Comparison of ENCODE assay signal across 27 cellular contexts in genomic region chr22:44119669-44120313, GRCh38.
"Had no signal": no experiment of that assay in that cellular context is flagged by ENCODE, and none has a peak within 500 bp of the region (broad histone marks: within the 10 kb centered on the region; RNA-seq: fewer than 3 reads in every experiment).

No MANE protein-coding gene starts in this region.

- H3K4me2 ChIP-seq: KMS-11 had no signal

- DNase-seq: activated CD4-positive, alpha-beta T cell treated with anti-CD3 and anti-CD28 coated beads for 48 hours; activated CD4-positive, alpha-beta T cell treated with anti-CD3 and anti-CD28 coated beads, Interleukin-2, amount 50 U/mL, for 48 hours; activated CD4-positive, CD25-positive, alpha-beta regulatory T cell treated with anti-CD3 and anti-CD28 coated beads, Interleukin-2, amount 50 U/mL, for 72 hours; activated CD8-positive, alpha-beta memory T cell treated with anti-CD3 and anti-CD28 coated beads, Interleukin-2, amount 10 ng/mL, durations not matched to agents 7 days and 5 days; activated gamma-delta T cell treated with Interleukin-2 at 50 U/mL for 16 hours; activated naive CD4-positive, alpha-beta T cell treated with anti-CD3 and anti-CD28 coated beads, Interleukin-2, amount 10 ng/mL, durations not matched to agents 7 days and 5 days; activated naive CD8-positive, alpha-beta T cell treated with anti-CD3 and anti-CD28 coated beads for 36 hours; activated T-cell treated with anti-CD3 and anti-CD28 coated beads, Interleukin-2, amount 50 U/mL, for 24 hours; brain microvascular endothelial cell; NCI-H1092 treated with DMSO at 0.1 percent for 48 hours; NCI-H1417 treated with DMSO at 0.1 percent for 48 hours; NCI-H1694; NCI-H2029; NCI-H2107; NCI-H2171 treated with DMSO at 0.1 percent for 48 hours; NCI-H446 treated with DMSO at 0.1 percent for 48 hours; NCI-H524 treated with DMSO at 0.1 percent for 48 hours; NCI-H748 treated with DMSO at 0.1 percent for 48 hours; PC-3; SHP77 treated with DMSO at 0.1 percent for 48 hours; T-helper 9 cell had no signal

- FAIRE-seq: RCC 7860 had no signal

- H3K27ac Mint-ChIP-seq: activated CD8-positive, alpha-beta memory T cell treated with anti-CD3 and anti-CD28 coated beads, Interleukin-2, amount 10 ng/mL, durations not matched to agents 7 days and 5 days; activated naive CD4-positive, alpha-beta T cell treated with anti-CD3 and anti-CD28 coated beads, Interleukin-2, amount 10 ng/mL, durations not matched to agents 7 days and 5 days; activated naive CD8-positive, alpha-beta T cell treated with anti-CD3 and anti-CD28 coated beads for 36 hours; activated T-cell treated with anti-CD3 and anti-CD28 coated beads, Interleukin-2, amount 50 U/mL, for 24 hours; activated T-helper 17 cell treated with anti-CD3 and anti-CD28 coated beads, Interleukin-2, amount 50 U/mL, for 72 hours; T-helper 1 cell treated with Interleukin-12 subunit alpha and Interleukin-12 subunit beta and Interleukin-4 antibody, amounts not matched to agents 30 μg/mL and 1 μg/mL, for 36 hours had no signal

- H3K9me3 Mint-ChIP-seq: activated naive CD4-positive, alpha-beta T cell treated with anti-CD3 and anti-CD28 coated beads, Interleukin-2, amount 10 ng/mL, durations not matched to agents 7 days and 5 days; activated naive CD8-positive, alpha-beta T cell treated with anti-CD3 and anti-CD28 coated beads for 36 hours; activated T-cell treated with anti-CD3 and anti-CD28 coated beads, Interleukin-2, amount 50 U/mL, for 24 hours; activated T-helper 17 cell treated with anti-CD3 and anti-CD28 coated beads, Interleukin-2, amount 50 U/mL, for 72 hours; T-helper 1 cell treated with Interleukin-12 subunit alpha and Interleukin-12 subunit beta and Interleukin-4 antibody, amounts not matched to agents 30 μg/mL and 1 μg/mL, for 36 hours had no signal

- H3K27me3 Mint-ChIP-seq: activated CD8-positive, alpha-beta memory T cell treated with anti-CD3 and anti-CD28 coated beads, Interleukin-2, amount 10 ng/mL, durations not matched to agents 7 days and 5 days; activated naive CD4-positive, alpha-beta T cell treated with anti-CD3 and anti-CD28 coated beads, Interleukin-2, amount 10 ng/mL, durations not matched to agents 7 days and 5 days; activated naive CD8-positive, alpha-beta T cell treated with anti-CD3 and anti-CD28 coated beads for 36 hours; activated T-cell treated with anti-CD3 and anti-CD28 coated beads, Interleukin-2, amount 50 U/mL, for 24 hours; activated T-helper 17 cell treated with anti-CD3 and anti-CD28 coated beads, Interleukin-2, amount 50 U/mL, for 72 hours had no signal

- H3K4me3 Mint-ChIP-seq: activated CD8-positive, alpha-beta memory T cell treated with anti-CD3 and anti-CD28 coated beads, Interleukin-2, amount 10 ng/mL, durations not matched to agents 7 days and 5 days; activated naive CD4-positive, alpha-beta T cell treated with anti-CD3 and anti-CD28 coated beads, Interleukin-2, amount 10 ng/mL, durations not matched to agents 7 days and 5 days; activated naive CD8-positive, alpha-beta T cell treated with anti-CD3 and anti-CD28 coated beads for 36 hours; activated T-cell treated with anti-CD3 and anti-CD28 coated beads, Interleukin-2, amount 50 U/mL, for 24 hours; activated T-helper 17 cell treated with anti-CD3 and anti-CD28 coated beads, Interleukin-2, amount 50 U/mL, for 72 hours; T-helper 1 cell treated with Interleukin-12 subunit alpha and Interleukin-12 subunit beta and Interleukin-4 antibody, amounts not matched to agents 30 μg/mL and 1 μg/mL, for 36 hours; WTC11 had no signal

- H3K9ac ChIP-seq: KMS-11 had no signal

- H3K36me3 ChIP-seq: brain microvascular endothelial cell, cardiac muscle cell had no signal

- H3K27ac ChIP-seq: brain microvascular endothelial cell, cardiac muscle cell, KMS-11 had no signal

- H3K4me1 Mint-ChIP-seq: activated CD8-positive, alpha-beta memory T cell treated with anti-CD3 and anti-CD28 coated beads, Interleukin-2, amount 10 ng/mL, durations not matched to agents 7 days and 5 days; activated naive CD4-positive, alpha-beta T cell treated with anti-CD3 and anti-CD28 coated beads, Interleukin-2, amount 10 ng/mL, durations not matched to agents 7 days and 5 days; activated naive CD8-positive, alpha-beta T cell treated with anti-CD3 and anti-CD28 coated beads for 36 hours had no signal

- H3K27me3 ChIP-seq: brain microvascular endothelial cell, cardiac muscle cell had no signal

- H3K4me3 ChIP-seq: cardiac muscle cell had no signal

- ATAC-seq: activated CD8-positive, alpha-beta memory T cell treated with anti-CD3 and anti-CD28 coated beads, Interleukin-2, amount 10 ng/mL, durations not matched to agents 7 days and 5 days; activated T-helper 17 cell treated with anti-CD3 and anti-CD28 coated beads, Interleukin-2, amount 50 U/mL, for 72 hours; PC-3 had no signal

- H3K36me3 Mint-ChIP-seq: activated naive CD4-positive, alpha-beta T cell treated with anti-CD3 and anti-CD28 coated beads, Interleukin-2, amount 10 ng/mL, durations not matched to agents 7 days and 5 days; WTC11 had no signal
